2 cellular contexts compared by ENCODE assay signal in genomic region chr12:28883406-28883997, GRCh38.
TF ChIP-seq lines count a peak whose summit lies in the region.

No MANE protein-coding gene starts in this region.

TF ChIP-seq in SK-N-SH, 30 proteins besides CTCF, POLR2A, EP300 and RAD21 (continued from another document and continues in another):
- TF ChIP-seq USF1 (IDR thresholded peaks at IDR 0.05; ENCODE audit: borderline replicate concordance, low read depth) (no peak), YY1 (IDR thresholded peaks at IDR 0.05; ENCODE audit: low read depth) (no peak), USF2 (IDR thresholded peaks at IDR 0.05; ENCODE audit: borderline replicate concordance, low read depth, low read length) (no peak), ZBTB33 (IDR thresholded peaks at IDR 0.05; ENCODE audit: borderline replicate concordance, low read depth) (no peak), POLR2AphosphoS5 (IDR thresholded peaks at IDR 0.05; ENCODE audit: low read depth, low read length) (peak; percentile 35; the same call in 1 of the 2 replicates), TAF1 (IDR thresholded peaks at IDR 0.05; ENCODE audit: borderline replicate concordance, low read depth, low read length) (no peak), MEF2A (IDR thresholded peaks at IDR 0.05; ENCODE audit: borderline replicate concordance, low read depth) (no peak), SMC3 (IDR thresholded peaks at IDR 0.05; ENCODE audit: low read depth, low read length) (no peak), IRF3 (IDR thresholded peaks at IDR 0.05; ENCODE audit: low read depth, low read length) (no peak), FOXJ3 (CRISPR knock-in tag; IDR thresholded peaks at IDR 0.05) (peak; percentile 77; the same call in 1 of the 2 replicates), REST (IDR thresholded peaks at IDR 0.05; ENCODE audit: low read depth, low read length) (no peak), TEAD4 (IDR thresholded peaks at IDR 0.05; ENCODE audit: borderline replicate concordance, insufficient read depth) (0 out of 2 replicates have a peak, but pooled peaks have one; percentile 41), SIN3A (IDR thresholded peaks at IDR 0.05; ENCODE audit: borderline replicate concordance, low read depth, low read length) (no peak), RFX5 (IDR thresholded peaks at IDR 0.05; ENCODE audit: low read length) (no peak), TCF12 (IDR thresholded peaks at IDR 0.05) (peak; percentile 56), MXI1 (IDR thresholded peaks at IDR 0.05; ENCODE audit: low read depth, low read length) (no peak), GABPA (IDR thresholded peaks at IDR 0.05; ENCODE audit: low read depth) (no peak), NFIC (IDR thresholded peaks at IDR 0.05; ENCODE audit: borderline replicate concordance) (no peak), GATA2 (CRISPR knock-in tag; IDR thresholded peaks at IDR 0.05) (peak; percentile 97), MAX (IDR thresholded peaks at IDR 0.05; ENCODE audit: low read depth) (no peak), RCOR1 (IDR thresholded peaks at IDR 0.05; ENCODE audit: low read length) (peak; percentile 91), NRF1 (IDR thresholded peaks at IDR 0.05; ENCODE audit: low read depth, low read length) (no peak), FOXM1 (IDR thresholded peaks at IDR 0.05; ENCODE audit: low read depth) (no peak), EZH2phosphoT487 (IDR thresholded peaks at IDR 0.05; ENCODE audit: borderline replicate concordance, low read depth) (no peak)

TF ChIP-seq in K562, 482 proteins besides CTCF, POLR2A, EP300 and RAD21 (continued from another document):
- TF ChIP-seq STAG1 (CRISPR knock-in tag; IDR thresholded peaks at IDR 0.05; ENCODE audit: borderline replicate concordance), result no peak
- peak; percentile 73 for TF ChIP-seq ARID1B (IDR thresholded peaks at IDR 0.05)
- TF ChIP-seq NCOR1 (IDR thresholded peaks at IDR 0.05), result peak; percentile 56
- TF ChIP-seq HES1 (IDR thresholded peaks at IDR 0.05; ENCODE audit: low read depth), result peak; percentile 64; the same call in 1 of the 2 replicates
- peak; percentile 41; the same call in 1 of the 2 replicates for TF ChIP-seq SMAD4 (CRISPR knock-in tag; conservative IDR thresholded peaks at IDR 0.05)
- TF ChIP-seq RCOR1 (IDR thresholded peaks at IDR 0.05; ENCODE audit: borderline replicate concordance in 1 of 2, low read depth in 2 of 2, low read length in 2 of 2), result peak in 1 of 2 experiments; percentile 72; a peak in 2 of 4 replicates
- TF ChIP-seq CC2D1A (IDR thresholded peaks at IDR 0.05), result 0 out of 2 replicates have a peak, but pooled peaks have one; percentile 28
- TF ChIP-seq MECOM (CRISPR knock-in tag; IDR thresholded peaks at IDR 0.05), result peak; percentile 44; the same call in 1 of the 2 replicates
- peak; percentile 49 for TF ChIP-seq TCF3 (CRISPR knock-in tag; IDR thresholded peaks at IDR 0.05)
- TF ChIP-seq SOX6 (IDR thresholded peaks at IDR 0.05), result peak; percentile 53; the same call in 1 of the 2 replicates
- no peak for TF ChIP-seq E2F4 (CRISPR knock-in tag; IDR thresholded peaks at IDR 0.05; ENCODE audit: low read depth)
- no peak for TF ChIP-seq ZNF282 (CRISPR knock-in tag; IDR thresholded peaks at IDR 0.05)
- TF ChIP-seq NFATC3 (IDR thresholded peaks at IDR 0.05), result peak; percentile 61; the same call in 1 of the 2 replicates
- TF ChIP-seq HDAC1 (IDR thresholded peaks at IDR 0.05), result peak in 1 of 2 experiments; percentile 25; a peak in 1 of 4 replicates
- TF ChIP-seq CBFA2T3 (IDR thresholded peaks at IDR 0.05), result peak; percentile 78
- no peak for TF ChIP-seq ZBTB40 (IDR thresholded peaks at IDR 0.05)
- no peak for TF ChIP-seq ZBTB40 (CRISPR knock-in tag; IDR thresholded peaks at IDR 0.05)
- no peak for TF ChIP-seq SLC30A9 (CRISPR knock-in tag; IDR thresholded peaks at IDR 0.05)
- peak; percentile 95 for TF ChIP-seq FOSL1 (tag; conservative IDR thresholded peaks at IDR 0.05)
- TF ChIP-seq KDM1A (IDR thresholded peaks at IDR 0.05), result peak; percentile 45 to 53
- peak; percentile 91 for TF ChIP-seq TEAD4 (IDR thresholded peaks at IDR 0.05; ENCODE audit: low read length)
- TF ChIP-seq TEAD4 (CRISPR knock-in tag; IDR thresholded peaks at IDR 0.05; ENCODE audit: borderline replicate concordance), result no peak
- TF ChIP-seq MTA2 (IDR thresholded peaks at IDR 0.05; ENCODE audit: low read depth), result 0 out of 2 replicates have a peak, but pooled peaks have one; percentile 23
- peak; percentile 78 for TF ChIP-seq TAL1 (IDR thresholded peaks at IDR 0.05)
- TF ChIP-seq MYNN (IDR thresholded peaks at IDR 0.05), result no peak
- TF ChIP-seq MYNN (CRISPR knock-in tag; IDR thresholded peaks at IDR 0.05), result no peak
- peak; percentile 68; the same call in 1 of the 2 replicates for TF ChIP-seq ZNF589 (CRISPR knock-in tag; IDR thresholded peaks at IDR 0.05; ENCODE audit: low read depth)
- TF ChIP-seq ATF3 (IDR thresholded peaks at IDR 0.05), result peak; percentile 35; the same call in 1 of the 2 replicates
- TF ChIP-seq ATF3 (CRISPR knock-in tag; conservative IDR thresholded peaks at IDR 0.05), result no peak
- TF ChIP-seq SPI1 (IDR thresholded peaks at IDR 0.05; ENCODE audit: borderline replicate concordance, low read depth, low read length), result no peak
- no peak for TF ChIP-seq ZZZ3 (IDR thresholded peaks at IDR 0.05)
- TF ChIP-seq NR2F6 (CRISPR knock-in tag; IDR thresholded peaks at IDR 0.05), result no peak
- no peak for TF ChIP-seq ETV5 (CRISPR knock-in tag; IDR thresholded peaks at IDR 0.05; ENCODE audit: low read depth)
- TF ChIP-seq JUND (IDR thresholded peaks at IDR 0.05; ENCODE audit: borderline replicate concordance, low read depth, low read length), result no peak
- TF ChIP-seq JUND (tag; IDR thresholded peaks at IDR 0.05; ENCODE audit: borderline replicate concordance, low read depth, low read length), result peak; percentile 42; the same call in 2 of the 3 replicates
- TF ChIP-seq FOXM1 (IDR thresholded peaks at IDR 0.05; ENCODE audit: low read depth), result peak; percentile 68; the same call in 1 of the 2 replicates
- TF ChIP-seq FOXM1 (CRISPR knock-in tag; IDR thresholded peaks at IDR 0.05; ENCODE audit: low read depth), result no peak
- TF ChIP-seq ELF4 (CRISPR knock-in tag; IDR thresholded peaks at IDR 0.05), result no peak
- TF ChIP-seq CBFA2T2 (conservative IDR thresholded peaks at IDR 0.05), result peak; percentile 71
- peak; percentile 67; the same call in 1 of the 2 replicates for TF ChIP-seq PML (IDR thresholded peaks at IDR 0.05; ENCODE audit: low read length)
- peak; percentile 17; the same call in 1 of the 2 replicates for TF ChIP-seq STAT5A (IDR thresholded peaks at IDR 0.05; ENCODE audit: borderline replicate concordance, low read length)
- peak in 1 of 2 experiments; percentile 36; a peak in 1 of 4 replicates for TF ChIP-seq FOXA3 (CRISPR knock-in tag; conservative IDR thresholded peaks at IDR 0.05 in 1 of 2, IDR thresholded peaks at IDR 0.05 in 1 of 2)
TF ChIP-seq in K562: peak in this region for 29.
